16 cellular contexts compared by ENCODE assay signal in genomic region chr7:3592438-3593134, GRCh38.
A peak's percentile ranks its signal among the peaks of the same experiment; 100 is the strongest.
DNase-seq lines count a peak whose midpoint lies in the region; ATAC-seq lines count a peak whose summit lies in the region.
"Had no signal": no experiment of that assay in that cellular context is flagged by ENCODE, and none has a peak within 500 bp of the region (broad histone marks: within the 10 kb centered on the region; RNA-seq: fewer than 3 reads in every experiment).

No MANE protein-coding gene starts in this region.

- DNase-seq in H4 (ENCODE audit: low spot score) (peak; percentile 93), NCI-H2227 treated with DMSO at 0.1 percent for 48 hours (lab: John Stamatoyannopoulos, UW) (peak; percentile 24), dermis blood vessel endothelial cell (peak; percentile 13), MG63 (no peak), HK-2 (ENCODE audit: unreplicated experiment) (no peak), left ventricle myocardium superior (no peak)
- no peak for DNase-seq in central memory CD4-positive, alpha-beta T cell
- DNase-seq: activated CD4-positive, alpha-beta T cell treated with anti-CD3 and anti-CD28 coated beads for 4 hours; activated T-cell treated with anti-CD3 and anti-CD28 coated beads, Interleukin-2, amount 50 U/mL, for 72 hours; DMS79 treated with DMSO at 0.1 percent for 48 hours; heart left ventricle; midbrain; NCI-H1048; stimulated activated CD4-positive, alpha-beta T cell treated with anti-CD3 and anti-CD28 coated beads, Interleukin-4, amount 100 ng/mL, for 4 hours; stimulated activated naive CD8-positive, alpha-beta T cell treated with anti-CD3 and anti-CD28 coated beads, Interleukin-15, Interleukin-2, amounts not matched to agents 100 U/mL and 50 U/mL, for 24 hours had no signal

- no peak for ATAC-seq in left ventricle myocardium superior
- ATAC-seq: activated T-cell treated with anti-CD3 and anti-CD28 coated beads, Interleukin-2, amount 50 U/mL, for 72 hours; heart left ventricle; stimulated activated naive CD8-positive, alpha-beta T cell treated with anti-CD3 and anti-CD28 coated beads, Interleukin-15, Interleukin-2, amounts not matched to agents 100 U/mL and 50 U/mL, for 24 hours had no signal

- H3K9me3 ChIP-seq in muscle layer of colon (ENCODE audit: low read length) (no peaks in the 10 kb centered on the region), MG63 (no peaks in the 10 kb centered on the region)
- H3K9me3 ChIP-seq: heart left ventricle had no signal

- no peaks in the 10 kb centered on the region for H3K4me1 ChIP-seq in muscle layer of colon (ENCODE audit: insufficient read depth, low read length)
- H3K4me1 ChIP-seq: heart left ventricle had no signal

- intact Hi-C loops in left ventricle myocardium superior (cut with micrococcal nuclease), result no loop called here

- peak overlapping the region; percentile 32 to 40 for H3K4me3 ChIP-seq in muscle layer of colon (ENCODE audit: low read depth in 1 of 2, low read length in 2 of 2)
- H3K4me3 ChIP-seq in MG63, result no peak overlapping the region
- H3K4me3 ChIP-seq: heart left ventricle had no signal

- H3K36me3 ChIP-seq in muscle layer of colon (ENCODE audit: insufficient read depth, low read length) (no peaks in the 10 kb centered on the region), MG63 (no peaks in the 10 kb centered on the region)
- H3K36me3 ChIP-seq: heart left ventricle had no signal

- H3K27ac ChIP-seq in muscle layer of colon (ENCODE audit: low read depth, low read length), result no peak overlapping the region
- H3K27ac ChIP-seq: heart left ventricle had no signal

- H3K9ac ChIP-seq in muscle layer of colon (ENCODE audit: low read length), result no peak overlapping the region

- H3K27me3 ChIP-seq in muscle layer of colon (ENCODE audit: control insufficient read depth in 1 of 2, insufficient read depth in 2 of 2, low read length in 2 of 2), result no peaks in the 10 kb centered on the region
- H3K27me3 ChIP-seq in MG63, result no peaks in the 10 kb centered on the region
- H3K27me3 ChIP-seq: heart left ventricle had no signal

Comparison
In these comparisons a context has a peak if more than half of its experiments do, and no peak if none do; other contexts are left out.
1. DNase-seq: peak in H4 (single experiment), NCI-H2227 treated with DMSO at 0.1 percent for 48 hours (single experiment) and dermis blood vessel endothelial cell (single experiment); none in MG63 (single experiment), HK-2 (single experiment), left ventricle myocardium superior (single experiment) and central memory CD4-positive, alpha-beta T cell (single experiment).